10 cellular contexts compared by ENCODE assay signal in genomic region chr1:234845097-234845660, GRCh38.
DNase-seq lines count a peak whose midpoint lies in the region; ATAC-seq and TF ChIP-seq lines count a peak whose summit lies in the region.
"Had no signal": no experiment of that assay in that cellular context is flagged by ENCODE, and none has a peak within 500 bp of the region (broad histone marks: within the 10 kb centered on the region; RNA-seq: fewer than 3 reads in every experiment).

No MANE protein-coding gene starts in this region.

- H3K36me3 ChIP-seq in OCI-LY7 (ENCODE audit: insufficient read depth, low read length): no peaks in the 10 kb centered on the region; the same call in 1 of the 2 replicates
- H3K36me3 ChIP-seq in mesenchymal stem cell (ENCODE audit: control insufficient read depth in 1 of 2, insufficient read depth in 2 of 2, low read depth in 1 of 2, low read length in 2 of 2): no peaks in the 10 kb centered on the region

- peak in 7 of 10 experiments; percentile 10 to 62 (median 25) for DNase-seq in CD4-positive, alpha-beta T cell
- DNase-seq in OCI-LY7 (ENCODE audit: low spot score) (no peak), mesenchymal stem cell (no peak), AG20443 (ENCODE audit: low spot score) (no peak), left ventricle myocardium superior (no peak)
- peak; percentile 11 for DNase-seq in activated gamma-delta T cell treated with anti-CD3 and anti-CD28 coated beads, Interleukin-2, amount 50 U/mL, for 16 hours (ENCODE audit: low read depth)
- DNase-seq: OCI-M1 had no signal

- H2AFZ ChIP-seq in OCI-LY7 (ENCODE audit: low read length) (peak overlapping the region; percentile 90; the same call in 1 of the 2 replicates), mesenchymal stem cell (ENCODE audit: low read depth, low read length) (no peak overlapping the region)

- H3K23ac ChIP-seq in mesenchymal stem cell (ENCODE audit: low read length in 2 of 2): no peak overlapping the region

- no peak overlapping the region for H2BK5ac ChIP-seq in mesenchymal stem cell (ENCODE audit: low read depth, low read length, poor library complexity, severe bottlenecking)

- H3K4me3 ChIP-seq in OCI-LY7 (ENCODE audit: low read depth, low read length, poor library complexity, severe bottlenecking) (no peak overlapping the region), mesenchymal stem cell (ENCODE audit: insufficient read depth in 1 of 2, low read depth in 1 of 2, low read length in 2 of 2) (no peak overlapping the region)

- peaks cover 80% of the 10 kb centered on the region for H3K4me1 Mint-ChIP-seq in CD4-positive, alpha-beta T cell (ENCODE audit: low read depth)

- H3K36me3 Mint-ChIP-seq in CD4-positive, alpha-beta T cell (ENCODE audit: low read depth): no peaks in the 10 kb centered on the region
- H3K36me3 Mint-ChIP-seq: IgD-negative memory B cell had no signal

- H2BK15ac ChIP-seq in mesenchymal stem cell (ENCODE audit: low read depth, poor library complexity, severe bottlenecking): no peak overlapping the region

- peaks cover 5% of the 10 kb centered on the region for H3K9me3 Mint-ChIP-seq in CD4-positive, alpha-beta T cell
- H3K9me3 Mint-ChIP-seq: IgD-negative memory B cell had no signal

- no peak overlapping the region for H3K18ac ChIP-seq in mesenchymal stem cell (ENCODE audit: low read depth in 1 of 2, low read length in 2 of 2)

- WGBS in mesenchymal stem cell: over 99% methylated on average over 5 of the region's 5 CpGs

- BruUV-seq in OCI-LY7 (replicated peaks; lab: Mats Ljungman, UMichigan): no TSS peak

- no peaks in the 10 kb centered on the region for H3K79me1 ChIP-seq in mesenchymal stem cell (replicated peaks; ENCODE audit: low read length, poor library complexity, severe bottlenecking)

- H3K4ac ChIP-seq in mesenchymal stem cell (ENCODE audit: low read depth in 1 of 2, low read length in 2 of 2): no peak overlapping the region

- no peak overlapping the region for H4K91ac ChIP-seq in mesenchymal stem cell (ENCODE audit: low read length)

- no peaks in the 10 kb centered on the region for H3K9me3 ChIP-seq in CD4-positive, alpha-beta T cell (ENCODE audit: control insufficient read depth, low read length)
- H3K9me3 ChIP-seq in OCI-LY7 (ENCODE audit: low read length) (no peaks in the 10 kb centered on the region; the same call in 1 of the 2 replicates), mesenchymal stem cell (ENCODE audit: control insufficient read depth, low read length) (no peaks in the 10 kb centered on the region)

- no peak overlapping the region for H2BK120ac ChIP-seq in mesenchymal stem cell (ENCODE audit: low read depth, low read length)

- H3K79me2 ChIP-seq in OCI-LY7 (ENCODE audit: insufficient read depth, low read depth, low read length): no peaks in the 10 kb centered on the region

- H3K27ac Mint-ChIP-seq in CD4-positive, alpha-beta T cell: peak overlapping the region; percentile 65
- H3K27ac Mint-ChIP-seq: IgD-negative memory B cell had no signal

- no peak overlapping the region for H2AK5ac ChIP-seq in mesenchymal stem cell (ENCODE audit: low read length, severe bottlenecking)

- POLR2A ChIA-PET in CD4-positive, alpha-beta T cell (lab: Charles Lee): interaction anchor here (0.8 to 2.9 kb wide), 10 partner anchors 65 to 241 kb away, joined by 3 to 35 read pairs (median 4); no protein-coding TSS in a partner anchor
- POLR2A ChIA-PET in OCI-LY7 (lab: Charles Lee): interaction anchor here (0.6 to 2.2 kb wide), 14 partner anchors 10 to 244 kb away, joined by 3 to 8 read pairs (median 4); no protein-coding TSS in a partner anchor

- TF ChIP-seq CTCF in CD4-positive, alpha-beta T cell (IDR thresholded peaks at IDR 0.05): no peak
- no peak for TF ChIP-seq CTCF in OCI-LY7 (conservative IDR thresholded peaks at IDR 0.05; ENCODE audit: low read length)

- no peaks in the 10 kb centered on the region for H3K27me3 ChIP-seq in CD4-positive, alpha-beta T cell (ENCODE audit: control insufficient read depth, insufficient read depth, low read length)
- no peaks in the 10 kb centered on the region for H3K27me3 ChIP-seq in mesenchymal stem cell (ENCODE audit: control insufficient read depth in 1 of 2, insufficient read depth in 1 of 2, low read length in 2 of 2)

- no peaks in the 10 kb centered on the region for H3K9me2 ChIP-seq in OCI-LY7 (ENCODE audit: insufficient read depth, low read length)

- H3K4me3 Mint-ChIP-seq in CD4-positive, alpha-beta T cell: peak overlapping the region; percentile 32

- no peak overlapping the region for H2BK12ac ChIP-seq in mesenchymal stem cell (ENCODE audit: low read length in 2 of 2)

- no peak overlapping the region for H3K9ac ChIP-seq in mesenchymal stem cell (ENCODE audit: low read length)

- no peaks in the 10 kb centered on the region for H4K20me1 ChIP-seq in OCI-LY7 (ENCODE audit: insufficient read depth, low read length)

- H3K14ac ChIP-seq in mesenchymal stem cell (ENCODE audit: low read length in 2 of 2): no peak overlapping the region

- H3K4me1 ChIP-seq in OCI-LY7 (ENCODE audit: insufficient read depth, low read length, poor library complexity, severe bottlenecking) (peaks cover 61% of the 10 kb centered on the region), mesenchymal stem cell (ENCODE audit: control insufficient read depth, insufficient read depth, low read depth, low read length) (peaks cover 5% of the 10 kb centered on the region)

- H3K27me3 Mint-ChIP-seq in CD4-positive, alpha-beta T cell: no peaks in the 10 kb centered on the region
- H3K27me3 Mint-ChIP-seq: IgD-negative memory B cell had no signal

- CTCF ChIA-PET in CD4-positive, alpha-beta T cell (lab: Charles Lee): interaction anchor here (0.7 to 4.4 kb wide), 9 partner anchors 13 to 1898 kb away, joined by 3 to 15 read pairs (median 3); no protein-coding TSS in a partner anchor
- CTCF ChIA-PET in OCI-LY7 (lab: Charles Lee; ENCODE audit: unreplicated experiment): interaction anchor here (0.6 kb wide), 1 partner anchor 45 kb away, joined by 4 read pairs; no protein-coding TSS in a partner anchor

- intact Hi-C loops in CD4-positive, alpha-beta T cell (cut with DNase I, micrococcal nuclease): loop anchor here in 1 of 2 experiments (1.0 to 5.0 kb wide), 6 partner anchors 72 to 234 kb away; partner anchors contain the start of gene IRF2BP2
- intact Hi-C loops in OCI-LY7 (cut with micrococcal nuclease; ENCODE audit: unreplicated experiment) (loop anchor here (2.0 kb wide), 1 partner anchor 72 kb away; no protein-coding TSS in a partner anchor), left ventricle myocardium superior (cut with micrococcal nuclease) (no loop called here)

- ATAC-seq in CD4-positive, alpha-beta T cell (ENCODE audit: poor library complexity): peak; percentile 82
- ATAC-seq in GM18511 (IDR thresholded peaks at IDR 0.05; ENCODE audit: unreplicated experiment): no peak
- ATAC-seq in left ventricle myocardium superior: no peak
- no peak for ATAC-seq in GM18858 (IDR thresholded peaks at IDR 0.05; ENCODE audit: unreplicated experiment)

- H4K8ac ChIP-seq in mesenchymal stem cell (ENCODE audit: low read length): no peak overlapping the region

- peak overlapping the region; percentile 33 for H3K27ac ChIP-seq in CD4-positive, alpha-beta T cell (ENCODE audit: low read depth, low read length)
- peak overlapping the region; percentile 59 for H3K27ac ChIP-seq in OCI-LY7 (ENCODE audit: low read depth, low read length, poor library complexity, severe bottlenecking)
- peak overlapping the region; percentile 74 for H3K27ac ChIP-seq in mesenchymal stem cell (ENCODE audit: low read length, poor library complexity, severe bottlenecking)

- peak overlapping the region; percentile 60 for H3K4me2 ChIP-seq in OCI-LY7 (ENCODE audit: low read length)
- H3K4me2 ChIP-seq in mesenchymal stem cell (ENCODE audit: low read length, poor library complexity, severe bottlenecking): no peak overlapping the region

Comparison
In these comparisons a context has a peak if more than half of its experiments do, and no peak if none do; other contexts are left out.
1. DNase-seq: peak in CD4-positive, alpha-beta T cell (7 of 10) and activated gamma-delta T cell treated with anti-CD3 and anti-CD28 coated beads, Interleukin-2, amount 50 U/mL, for 16 hours (single experiment); none in OCI-LY7 (single experiment), mesenchymal stem cell (single experiment), AG20443 (single experiment) and left ventricle myocardium superior (single experiment).
2. Peak in every context shown above with its lines, with median percentiles within 50 percentile points of each other: H3K27ac ChIP-seq.